In the genomic region with DNA sequence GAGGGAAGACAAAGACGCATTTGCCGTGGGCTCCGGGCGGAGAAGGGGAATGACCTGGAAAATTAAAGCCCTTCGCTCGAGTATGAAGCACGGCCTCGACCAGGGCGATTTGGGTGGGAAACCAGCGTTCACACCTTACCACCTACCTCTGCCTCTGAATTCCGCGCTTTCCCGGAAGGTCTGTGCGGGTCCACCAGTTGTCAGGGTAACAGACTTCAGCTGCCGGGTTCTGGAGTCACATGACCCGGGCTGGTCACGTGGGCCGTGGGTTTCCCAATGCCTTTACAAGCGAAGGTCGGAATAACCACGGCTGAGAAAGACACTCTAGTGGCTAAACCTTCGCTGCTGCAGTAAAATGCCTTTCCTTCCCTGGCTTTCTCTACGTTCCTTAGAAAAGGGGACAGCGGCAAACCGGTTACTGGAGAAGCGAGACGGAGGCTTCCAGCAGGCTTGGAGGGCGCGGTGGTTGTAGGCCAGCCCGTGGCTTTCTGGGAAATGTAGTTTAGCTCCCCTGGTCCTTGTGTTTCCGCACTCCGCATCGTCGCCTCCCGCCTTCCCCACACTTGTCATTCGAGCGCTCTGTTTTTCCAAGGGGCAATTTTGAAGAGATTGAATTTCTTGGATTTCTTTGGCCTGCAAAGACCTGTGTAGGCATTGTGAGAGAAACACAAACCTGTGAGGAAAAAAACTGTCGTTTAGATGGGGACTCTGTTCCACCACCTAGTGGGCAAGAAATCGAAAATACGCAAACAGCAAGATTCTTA, we compare ENCODE assay signal across 2 cellular contexts.
A peak's percentile ranks its signal among the peaks of the same experiment; 100 is the strongest.
TF ChIP-seq lines count a peak whose summit lies in the region.

A gene with protein sequence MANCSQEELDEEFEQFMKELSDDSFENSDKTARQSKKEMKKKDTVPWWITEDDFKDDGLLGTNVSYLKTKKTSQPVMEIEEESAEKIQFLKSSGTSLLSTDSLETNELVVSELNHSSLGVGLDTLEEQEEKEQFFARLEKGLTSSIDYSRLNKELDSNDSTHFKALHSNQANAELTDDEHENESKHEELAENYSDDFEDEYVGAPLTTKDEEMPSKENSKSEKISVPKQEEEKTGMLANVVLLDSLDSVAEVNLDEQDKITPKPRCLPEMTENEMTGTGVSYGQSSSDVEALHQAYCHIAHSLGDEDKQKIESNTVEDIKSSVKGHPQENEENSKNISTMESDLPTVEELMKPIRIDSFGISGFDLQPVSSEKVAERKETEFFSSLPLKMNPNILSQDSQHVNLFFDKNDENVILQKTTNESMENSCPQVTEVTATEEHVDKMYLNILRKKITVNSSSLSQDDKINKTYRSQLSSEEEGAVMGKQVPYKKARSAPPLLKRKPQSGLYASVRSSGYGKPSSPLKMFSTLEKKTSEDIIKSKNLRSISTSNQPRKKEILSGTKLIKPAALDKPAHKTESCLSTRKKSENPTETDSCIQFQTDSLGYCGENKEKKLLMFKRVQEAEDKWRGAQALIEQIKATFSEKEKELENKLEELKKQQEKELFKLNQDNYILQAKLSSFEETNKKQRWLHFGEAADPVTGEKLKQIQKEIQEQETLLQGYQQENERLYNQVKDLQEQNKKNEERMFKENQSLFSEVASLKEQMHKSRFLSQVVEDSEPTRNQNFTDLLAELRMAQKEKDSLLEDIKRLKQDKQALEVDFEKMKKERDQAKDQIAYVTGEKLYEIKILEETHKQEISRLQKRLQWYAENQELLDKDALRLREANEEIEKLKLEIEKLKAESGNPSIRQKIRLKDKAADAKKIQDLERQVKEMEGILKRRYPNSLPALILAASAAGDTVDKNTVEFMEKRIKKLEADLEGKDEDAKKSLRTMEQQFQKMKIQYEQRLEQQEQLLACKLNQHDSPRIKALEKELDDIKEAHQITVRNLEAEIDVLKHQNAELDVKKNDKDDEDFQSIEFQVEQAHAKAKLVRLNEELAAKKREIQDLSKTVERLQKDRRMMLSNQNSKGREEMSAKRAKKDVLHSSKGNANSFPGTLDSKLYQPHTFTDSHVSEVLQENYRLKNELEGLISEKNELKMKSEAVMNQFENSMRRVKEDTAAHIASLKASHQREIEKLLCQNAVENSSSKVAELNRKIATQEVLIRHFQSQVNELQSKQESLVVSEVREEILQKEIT (N-terminal part only) (minus strand): TSS at position 210 of the 764 bp plus-strand sequence. CDS start 1,250 bp downstream, outside the sequence.

TF ChIP-seq in GM23338, 12 proteins besides CTCF, POLR2A, EP300 and RAD21 (continued from another document):
- TF ChIP-seq, protein P1, sequence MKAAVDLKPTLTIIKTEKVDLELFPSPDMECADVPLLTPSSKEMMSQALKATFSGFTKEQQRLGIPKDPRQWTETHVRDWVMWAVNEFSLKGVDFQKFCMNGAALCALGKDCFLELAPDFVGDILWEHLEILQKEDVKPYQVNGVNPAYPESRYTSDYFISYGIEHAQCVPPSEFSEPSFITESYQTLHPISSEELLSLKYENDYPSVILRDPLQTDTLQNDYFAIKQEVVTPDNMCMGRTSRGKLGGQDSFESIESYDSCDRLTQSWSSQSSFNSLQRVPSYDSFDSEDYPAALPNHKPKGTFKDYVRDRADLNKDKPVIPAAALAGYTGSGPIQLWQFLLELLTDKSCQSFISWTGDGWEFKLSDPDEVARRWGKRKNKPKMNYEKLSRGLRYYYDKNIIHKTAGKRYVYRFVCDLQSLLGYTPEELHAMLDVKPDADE (IDR thresholded peaks at IDR 0.05), result peak; percentile 77

TF ChIP-seq in neural cell, 6 proteins besides CTCF, POLR2A, EP300 and RAD21 (continued from another document):
- TF ChIP-seq, protein P2, sequence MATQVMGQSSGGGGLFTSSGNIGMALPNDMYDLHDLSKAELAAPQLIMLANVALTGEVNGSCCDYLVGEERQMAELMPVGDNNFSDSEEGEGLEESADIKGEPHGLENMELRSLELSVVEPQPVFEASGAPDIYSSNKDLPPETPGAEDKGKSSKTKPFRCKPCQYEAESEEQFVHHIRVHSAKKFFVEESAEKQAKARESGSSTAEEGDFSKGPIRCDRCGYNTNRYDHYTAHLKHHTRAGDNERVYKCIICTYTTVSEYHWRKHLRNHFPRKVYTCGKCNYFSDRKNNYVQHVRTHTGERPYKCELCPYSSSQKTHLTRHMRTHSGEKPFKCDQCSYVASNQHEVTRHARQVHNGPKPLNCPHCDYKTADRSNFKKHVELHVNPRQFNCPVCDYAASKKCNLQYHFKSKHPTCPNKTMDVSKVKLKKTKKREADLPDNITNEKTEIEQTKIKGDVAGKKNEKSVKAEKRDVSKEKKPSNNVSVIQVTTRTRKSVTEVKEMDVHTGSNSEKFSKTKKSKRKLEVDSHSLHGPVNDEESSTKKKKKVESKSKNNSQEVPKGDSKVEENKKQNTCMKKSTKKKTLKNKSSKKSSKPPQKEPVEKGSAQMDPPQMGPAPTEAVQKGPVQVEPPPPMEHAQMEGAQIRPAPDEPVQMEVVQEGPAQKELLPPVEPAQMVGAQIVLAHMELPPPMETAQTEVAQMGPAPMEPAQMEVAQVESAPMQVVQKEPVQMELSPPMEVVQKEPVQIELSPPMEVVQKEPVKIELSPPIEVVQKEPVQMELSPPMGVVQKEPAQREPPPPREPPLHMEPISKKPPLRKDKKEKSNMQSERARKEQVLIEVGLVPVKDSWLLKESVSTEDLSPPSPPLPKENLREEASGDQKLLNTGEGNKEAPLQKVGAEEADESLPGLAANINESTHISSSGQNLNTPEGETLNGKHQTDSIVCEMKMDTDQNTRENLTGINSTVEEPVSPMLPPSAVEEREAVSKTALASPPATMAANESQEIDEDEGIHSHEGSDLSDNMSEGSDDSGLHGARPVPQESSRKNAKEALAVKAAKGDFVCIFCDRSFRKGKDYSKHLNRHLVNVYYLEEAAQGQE (IDR thresholded peaks at IDR 0.05; ENCODE audit: borderline replicate concordance), result no peak
- TF ChIP-seq POLR2AphosphoS5 (IDR thresholded peaks at IDR 0.05), result peak; percentile 58
